In genomic region chr10:47423476-47423875, GRCh38 we compare ENCODE assay signal across 17 cellular contexts. TPM values are rescaled to one million over a fixed set of nuclear protein-coding genes. Genes with fewer than 3 reads are reported as not detected.
"Had no signal": no experiment of that assay in that cellular context is flagged by ENCODE, and none has a peak within 500 bp of the region (broad histone marks: within the 10 kb centered on the region; RNA-seq: fewer than 3 reads in every experiment).

No MANE protein-coding gene starts in this region.

- H3K27me3 ChIP-seq: heart left ventricle had no signal

- H3K4me1 ChIP-seq: heart left ventricle, lower lobe of right lung, parathyroid adenoma, stomach had no signal

- H3K36me3 Mint-ChIP-seq: activated naive CD4-positive, alpha-beta T cell treated with anti-CD3 and anti-CD28 coated beads, Interleukin-2, amount 50 U/mL, for 24 hours; naive B cell; WTC11 had no signal

- ATAC-seq: heart left ventricle, lower lobe of right lung, WTC11 had no signal

- H3K4me1 Mint-ChIP-seq: activated CD4-positive, alpha-beta T cell treated with anti-CD3 and anti-CD28 coated beads, Interleukin-2, amount 10 ng/mL, durations not matched to agents 7 days and 5 days; activated naive CD4-positive, alpha-beta T cell treated with anti-CD3 and anti-CD28 coated beads, Interleukin-2, amount 50 U/mL, for 24 hours; naive B cell had no signal

- H2AFZ ChIP-seq: parathyroid adenoma had no signal

- H3K36me3 ChIP-seq: heart left ventricle, lower lobe of right lung, stomach, thoracic aorta had no signal

- H3K9me3 ChIP-seq: lower lobe of right lung, stomach, thoracic aorta had no signal

- H3K4me3 Mint-ChIP-seq: activated CD4-positive, alpha-beta T cell treated with anti-CD3 and anti-CD28 coated beads, Interleukin-2, amount 10 ng/mL, durations not matched to agents 7 days and 5 days; activated naive CD4-positive, alpha-beta T cell treated with anti-CD3 and anti-CD28 coated beads, Interleukin-2, amount 50 U/mL, for 24 hours; activated T-cell treated with anti-CD3 and anti-CD28 coated beads, Interleukin-2, amount 50 U/mL, for 24 hours; naive B cell; T-helper 1 cell treated with Interleukin-12 subunit alpha and Interleukin-12 subunit beta and Interleukin-4 antibody, amounts not matched to agents 30 μg/mL and 1 μg/mL, for 36 hours; WTC11 had no signal

- H3K4me3 ChIP-seq: heart left ventricle, lower lobe of right lung, skin epidermis, stomach, thoracic aorta had no signal

- H3K79me2 ChIP-seq: parathyroid adenoma had no signal

- H3K9me3 Mint-ChIP-seq: activated CD4-positive, alpha-beta T cell treated with anti-CD3 and anti-CD28 coated beads, Interleukin-2, amount 10 ng/mL, durations not matched to agents 7 days and 5 days; activated naive CD4-positive, alpha-beta T cell treated with anti-CD3 and anti-CD28 coated beads, Interleukin-2, amount 50 U/mL, for 24 hours; activated T-cell treated with anti-CD3 and anti-CD28 coated beads, Interleukin-2, amount 50 U/mL, for 24 hours; T-helper 1 cell treated with Interleukin-12 subunit alpha and Interleukin-12 subunit beta and Interleukin-4 antibody, amounts not matched to agents 30 μg/mL and 1 μg/mL, for 36 hours had no signal

- H3K27ac ChIP-seq: heart left ventricle, lower lobe of right lung, parathyroid adenoma, skin epidermis, stomach, thoracic aorta had no signal

- H3K9ac ChIP-seq: parathyroid adenoma had no signal

- DNase-seq: activated CD4-positive, alpha-beta T cell treated with anti-CD3 and anti-CD28 coated beads, Interleukin-2, amount 10 ng/mL, durations not matched to agents 7 days and 5 days; activated effector memory CD4-positive, alpha-beta T cell treated with Interleukin-2 at 50 U/mL for 16 hours; activated T-cell treated with anti-CD3 and anti-CD28 coated beads, Interleukin-2, amount 50 U/mL, for 24 hours; amniotic stem cell; foreskin melanocyte; heart left ventricle; lower lobe of right lung; midbrain; naive B cell; retina; stomach had no signal

- H3K27me3 Mint-ChIP-seq: activated CD4-positive, alpha-beta T cell treated with anti-CD3 and anti-CD28 coated beads, Interleukin-2, amount 10 ng/mL, durations not matched to agents 7 days and 5 days; activated naive CD4-positive, alpha-beta T cell treated with anti-CD3 and anti-CD28 coated beads, Interleukin-2, amount 50 U/mL, for 24 hours had no signal

- H3K27ac Mint-ChIP-seq: activated CD4-positive, alpha-beta T cell treated with anti-CD3 and anti-CD28 coated beads, Interleukin-2, amount 10 ng/mL, durations not matched to agents 7 days and 5 days; activated naive CD4-positive, alpha-beta T cell treated with anti-CD3 and anti-CD28 coated beads, Interleukin-2, amount 50 U/mL, for 24 hours; activated T-cell treated with anti-CD3 and anti-CD28 coated beads, Interleukin-2, amount 50 U/mL, for 24 hours; T-helper 1 cell treated with Interleukin-12 subunit alpha and Interleukin-12 subunit beta and Interleukin-4 antibody, amounts not matched to agents 30 μg/mL and 1 μg/mL, for 36 hours; WTC11 had no signal

RNA-seq across cellular contexts. Expression of gene ZNF488, which starts 39.4 kb away (rescaled TPM):
- total RNA-seq: thoracic aorta had no signal
